8 cellular contexts compared by ENCODE assay signal in genomic region chr9:124392855-124393460, GRCh38. TPM values are rescaled to one million over a fixed set of nuclear protein-coding genes. Genes with fewer than 3 reads are reported as not detected.
DNase-seq lines count a peak whose midpoint lies in the region; ATAC-seq and TF ChIP-seq lines count a peak whose summit lies in the region.

No MANE protein-coding gene starts in this region.

- H2BK120ac ChIP-seq in IMR-90 (ENCODE audit: low read depth, low read length): peak overlapping the region; percentile 81

- no peak overlapping the region for H2AK9ac ChIP-seq in IMR-90 (replicated peaks; ENCODE audit: low read depth, low read length, poor library complexity)

- H3K36me3 ChIP-seq in IMR-90 (ENCODE audit: control insufficient read depth, insufficient read depth, low read length): peaks cover 5% of the 10 kb centered on the region

- CTCF ChIA-PET in IMR-90 (lab: Yijun Ruan, JAX): interaction anchor here (0.6 to 1.5 kb wide), 7 partner anchors 14 to 617 kb away, joined by 3 to 7 read pairs (median 3); no protein-coding TSS in a partner anchor

- peak overlapping the region; percentile 89; the same call in 1 of the 2 replicates for H4K91ac ChIP-seq in IMR-90 (ENCODE audit: insufficient read depth, low read depth, low read length)

- peaks cover 38% of the 10 kb centered on the region for H3K4me1 ChIP-seq in IMR-90 (ENCODE audit: control insufficient read depth, insufficient read depth, low read length)

- peak overlapping the region; percentile 7; the same call in 1 of the 2 replicates for H3K56ac ChIP-seq in IMR-90 (ENCODE audit: extremely low read depth, insufficient read depth, low read length)

- 0% methylated on average over 3 of the region's 9 CpGs; no CpG with 5 or more reads in 1 of the 2 experiments for WGBS in IMR-90 (ENCODE audit: extremely low coverage in 2 of 2, insufficient read length in 1 of 2), 2 experiments

- H3K18ac ChIP-seq in IMR-90 (ENCODE audit: low read depth, low read length): no peak overlapping the region

- peak overlapping the region in 1 of 2 experiments; percentile 55; a peak in 2 of 4 replicates for H4K8ac ChIP-seq in IMR-90 (ENCODE audit: low read depth in 2 of 2, low read length in 2 of 2)

- peaks cover 61% of the 10 kb centered on the region for H4K20me1 ChIP-seq in IMR-90 (ENCODE audit: insufficient read depth, low read length)

- peak; percentile 76 for ATAC-seq in IMR-90 (ENCODE audit: low read depth)

- no peak overlapping the region for H3K9ac ChIP-seq in IMR-90 (ENCODE audit: low read depth, low read length)

- H3K27me3 ChIP-seq in IMR-90 (ENCODE audit: control insufficient read depth, insufficient read depth, low read length): no peaks in the 10 kb centered on the region

- no peak overlapping the region for H2AFZ ChIP-seq in IMR-90 (replicated peaks; ENCODE audit: low read length, poor library complexity)

- dilution Hi-C loops in IMR-90 (cut with HindIII; ENCODE audit: low sequenced_read_pairs, unreplicated experiment): no loop called here

- intact Hi-C loops in IMR-90 (cut with micrococcal nuclease): loop anchor here (2.0 kb wide), 1 partner anchor 270 kb away; no protein-coding TSS in a partner anchor

- no TSS peak for BruUV-seq in IMR-90 (replicated peaks; lab: Mats Ljungman, UMichigan)

- peak overlapping the region; percentile 78 for H2BK20ac ChIP-seq in IMR-90 (ENCODE audit: low read depth, low read length)

- H3K4me2 ChIP-seq in IMR-90 (ENCODE audit: low read depth, low read length): peak overlapping the region; percentile 8

- peak overlapping the region; percentile 88 for H3K4ac ChIP-seq in IMR-90 (ENCODE audit: low read depth, low read length)

- no peak for TF ChIP-seq POLR2A in IMR-90 (IDR thresholded peaks at IDR 0.05; ENCODE audit: low read depth, low read length)

- TF ChIP-seq CTCF in IMR-90 (conservative IDR thresholded peaks at IDR 0.05; ENCODE audit: low read depth, low read length): peak; percentile 68
- peak; percentile 67 for TF ChIP-seq CTCF in VCaP (conservative IDR thresholded peaks at IDR 0.05)
- no peak for TF ChIP-seq CTCF in coronary artery (IDR thresholded peaks at IDR 0.05)

- no peak overlapping the region; the same call in 1 of the 2 replicates for H2AK5ac ChIP-seq in IMR-90 (ENCODE audit: low read depth, low read length)

- peak overlapping the region; percentile 67; the same call in 1 of the 2 replicates for H3K23ac ChIP-seq in IMR-90 (ENCODE audit: low read depth, low read length)

- no peak overlapping the region for H4K5ac ChIP-seq in IMR-90 (ENCODE audit: low read depth, low read length)

- H3K79me1 ChIP-seq in IMR-90 (ENCODE audit: low read depth in 1 of 2, low read length in 2 of 2): peaks cover 30 to 86% of the 10 kb centered on the region in 2 experiments

- H3K4me3 ChIP-seq in IMR-90 (ENCODE audit: insufficient read depth, low read depth, low read length) (no peak overlapping the region), coronary artery (no peak overlapping the region)

- 0 out of 2 replicates have a peak overlapping the region, but pooled peaks have one; percentile 33 for H3K14ac ChIP-seq in IMR-90 (replicated peaks; ENCODE audit: low read depth, low read length)

- TF ChIP-seq RAD21 in IMR-90 (IDR thresholded peaks at IDR 0.05; ENCODE audit: low read length): peak; percentile 58

- no peak overlapping the region for H2BK15ac ChIP-seq in IMR-90 (ENCODE audit: low read depth, low read length)

- in situ Hi-C loops in IMR-90 (cut with MboI; ENCODE audit: low sequenced_read_pairs): no loop called here

- no peaks in the 10 kb centered on the region for H3K9me3 ChIP-seq in IMR-90 (ENCODE audit: control insufficient read depth, insufficient read depth, low read length)

- DNase-seq in D341Med (ENCODE audit: low spot score): peak; percentile 66
- peak; percentile 95 for DNase-seq in IMR-90
- peak; percentile 90 for DNase-seq in iris pigment epithelial cell (ENCODE audit: low read depth)
- no peak for DNase-seq in coronary artery (ENCODE audit: low spot score)
- no peak for DNase-seq in mesenteric fat pad (ENCODE audit: low spot score)
- no peak for DNase-seq in NK-92 treated with Interleukin-12 subunit alpha and Interleukin-12 subunit beta, amount 100 ng/mL, for 24 hours (lab: John Stamatoyannopoulos, UW)
- DNase-seq in cortex of kidney (lab: John Stamatoyannopoulos, UW): no peak

- POLR2A ChIA-PET in IMR-90 (lab: Charles Lee; ENCODE audit: unreplicated experiment): no interaction called here

- peaks cover 23% of the 10 kb centered on the region for H3K9me1 ChIP-seq in IMR-90 (ENCODE audit: insufficient read depth, low read length)

- H2BK5ac ChIP-seq in IMR-90 (ENCODE audit: low read depth, low read length, poor library complexity, severe bottlenecking): peak overlapping the region; percentile 84

- H3K27ac ChIP-seq in IMR-90 (ENCODE audit: insufficient read depth, low read length) (no peak overlapping the region; the same call in 1 of the 2 replicates), VCaP (no peak overlapping the region), coronary artery (no peak overlapping the region)

TF ChIP-seq in IMR-90, 13 proteins besides CTCF, POLR2A, EP300 and RAD21:
- no peak; the same call in 1 of the 2 replicates for TF ChIP-seq BHLHE40 (IDR thresholded peaks at IDR 0.05; ENCODE audit: low read depth, low read length)
- TF ChIP-seq RFX5 (IDR thresholded peaks at IDR 0.05; ENCODE audit: low read depth, low read length): no peak
- TF ChIP-seq FOS (IDR thresholded peaks at IDR 0.05; ENCODE audit: low read depth, low read length): peak; percentile 91
- peak; percentile 89 for TF ChIP-seq MAFK (IDR thresholded peaks at IDR 0.05; ENCODE audit: low read depth, low read length)
- TF ChIP-seq MXI1 (IDR thresholded peaks at IDR 0.05; ENCODE audit: borderline replicate concordance, low read depth, low read length): no peak
- peak; percentile 52; the same call in 1 of the 2 replicates for TF ChIP-seq CEBPB (IDR thresholded peaks at IDR 0.05; ENCODE audit: low read depth, low read length)

RNA-seq across cellular contexts. Expression of gene PSMB7, which starts 22.3 kb away (rescaled TPM):
- total RNA-seq in IMR-90 (2012; rRNA removed): 369 and 430 TPM in 2 replicates
- polyA plus RNA-seq in IMR-90 (2012; rRNA removed): 318 and 340 TPM in 2 replicates
- 154 and 232 TPM in 2 replicates for polyA plus RNA-seq in IMR-90 (2012; cell fraction: cytosol; rRNA removed)
- polyA plus RNA-seq in IMR-90 (2012; cell fraction: nucleus; rRNA removed; ENCODE audit: low replicate concordance): 50.0 and 129 TPM in 2 replicates
- 114 TPM for total RNA-seq in mesenteric fat pad

RNA-seq across cellular contexts. Expression of gene ADGRD2, which starts 57.3 kb away (rescaled TPM):
- total RNA-seq in IMR-90 (2012; rRNA removed) (not detected in 2 replicates), mesenteric fat pad (not detected)
- polyA plus RNA-seq in IMR-90 (2012; rRNA removed): not detected in 2 replicates
- polyA plus RNA-seq in IMR-90 (2012; cell fraction: cytosol; rRNA removed): not detected in 2 replicates
- not detected in 2 replicates for polyA plus RNA-seq in IMR-90 (2012; cell fraction: nucleus; rRNA removed; ENCODE audit: low replicate concordance)

Comparison
In these comparisons a context has a peak if more than half of its experiments do, and no peak if none do; other contexts are left out.
1. DNase-seq: peak in D341Med (single experiment), IMR-90 (single experiment) and iris pigment epithelial cell (single experiment); none in coronary artery (single experiment), mesenteric fat pad (single experiment), NK-92 treated with Interleukin-12 subunit alpha and Interleukin-12 subunit beta, amount 100 ng/mL, for 24 hours (single experiment) and cortex of kidney (single experiment).